ENCODE assay signal across 10 cellular contexts in genomic region chr2:64866797-64867196, GRCh38.
A peak's percentile ranks its signal among the peaks of the same experiment; 100 is the strongest.
DNase-seq lines count a peak whose midpoint lies in the region; ATAC-seq and TF ChIP-seq lines count a peak whose summit lies in the region.
"Had no signal": no experiment of that assay in that cellular context is flagged by ENCODE, and none has a peak within 500 bp of the region (broad histone marks: within the 10 kb centered on the region; RNA-seq: fewer than 3 reads in every experiment).

No MANE protein-coding gene starts in this region.

- H3K4me3 ChIP-seq in AG04450 (ENCODE audit: low read depth, low read length) (no peak overlapping the region), breast epithelium (peak overlapping the region in 1 of 3 donors; percentile 8)
- H3K4me3 ChIP-seq: heart left ventricle had no signal

- no peak overlapping the region for H3K56ac ChIP-seq in H9 (ENCODE audit: insufficient read length, low read depth, low read length)

- no peak overlapping the region for H3K4me3 Mint-ChIP-seq in H9

- TF ChIP-seq CTCF in AG04450 (IDR thresholded peaks at IDR 0.05; ENCODE audit: low read depth, low read length) (no peak), breast epithelium (IDR thresholded peaks at IDR 0.05) (peak in 1 of 3 donors; percentile 6), H9 (conservative IDR thresholded peaks at IDR 0.05) (no peak)

- intact Hi-C loops in breast epithelium (cut with DNase I; ENCODE audit: low total_unique reads), result loop anchor here (5.0 to 10.0 kb wide), 3 partner anchors 214 to 532 kb away; partner anchors contain the start of gene SERTAD2

- H4K8ac ChIP-seq in H9 (replicated peaks; ENCODE audit: insufficient read length, low read depth, low read length), result no peak overlapping the region

- no peak overlapping the region for H2BK120ac ChIP-seq in H9 (ENCODE audit: low read depth, low read length, poor library complexity, severe bottlenecking)

- no peaks in the 10 kb centered on the region for H3K79me1 ChIP-seq in H9 (ENCODE audit: insufficient read depth, low read depth, low read length, poor library complexity, severe bottlenecking)

- POLR2A ChIA-PET in AG04450 (lab: Yijun Ruan, JAX), result interaction anchor here (0.6 to 1.8 kb wide), 9 partner anchors 99 to 327 kb away, joined by 3 to 14 read pairs (median 4); partner anchors contain the start of gene SERTAD2

- no peaks in the 10 kb centered on the region for H3K36me3 Mint-ChIP-seq in H9 (ENCODE audit: insufficient read depth in 1 of 3, low read depth in 3 of 3)

- H2BK20ac ChIP-seq in H9 (ENCODE audit: low read depth, low read length, poor library complexity, severe bottlenecking), result no peak overlapping the region

- H3K79me2 ChIP-seq in H9 (ENCODE audit: insufficient read depth, low read length), result no peaks in the 10 kb centered on the region

- H3K4me1 Mint-ChIP-seq in H9, result peaks cover 9 to 22% of the 10 kb centered on the region in 2 experiments

- ATAC-seq in GM21717 (IDR thresholded peaks at IDR 0.05; ENCODE audit: unreplicated experiment), result no peak
- ATAC-seq in HG03521 (IDR thresholded peaks at IDR 0.05; ENCODE audit: unreplicated experiment), result no peak
- ATAC-seq: heart left ventricle had no signal

- CTCF ChIA-PET in AG04450 (lab: Charles Lee), result interaction anchor here (0.6 to 4.5 kb wide), 13 partner anchors 8 to 707 kb away, joined by 3 to 44 read pairs (median 5); partner anchors contain the start of gene SERTAD2

- H3K36me3 ChIP-seq in breast epithelium, result no peaks in the 10 kb centered on the region
- H3K36me3 ChIP-seq: heart left ventricle had no signal

- H3K4me1 ChIP-seq in breast epithelium, result peaks cover 0 to 8% of the 10 kb centered on the region in 2 donors
- 0 out of 2 replicates have a peak, but pooled peaks cover 2% of the 10 kb centered on the region for H3K4me1 ChIP-seq in H9 (ENCODE audit: insufficient read depth, low read length)

- H3K27me3 Mint-ChIP-seq in H9 (ENCODE audit: low read depth), result peaks cover 37% of the 10 kb centered on the region

- no peak overlapping the region for H3K9ac ChIP-seq in H9 (ENCODE audit: extremely low read depth, insufficient read length, low read length)

- H4K5ac ChIP-seq in H9 (ENCODE audit: insufficient read length, low read depth, low read length), result no peak overlapping the region

- H4K91ac ChIP-seq in H9 (ENCODE audit: insufficient read length, low read depth, low read length), result no peak overlapping the region

- peaks cover 5% of the 10 kb centered on the region for H3K23me2 ChIP-seq in H9 (ENCODE audit: insufficient read length, low read depth, low read length, poor library complexity, severe bottlenecking)

- no peak overlapping the region for H3T11ph ChIP-seq in H9 (ENCODE audit: low read length)

- H3K23ac ChIP-seq in H9 (ENCODE audit: insufficient read length, low read depth, low read length), result no peak overlapping the region

- H3K4ac ChIP-seq in H9 (ENCODE audit: low read depth, low read length), result no peak overlapping the region

- H3K4me2 ChIP-seq in H9 (ENCODE audit: insufficient read depth, insufficient read length, low read length), result no peak overlapping the region

- no peak overlapping the region; a peak in 1 of 7 replicates for H3K27ac Mint-ChIP-seq in H9

- DNase-seq in AG04450 (ENCODE audit: low read depth, low spot score) (peak; percentile 94), HS-5 (ENCODE audit: low read depth) (peak; percentile 92), breast epithelium (ENCODE audit: low spot score in 2 of 2) (peak in 1 of 2 donors; percentile 68), mucosa of gallbladder (ENCODE audit: low spot score) (peak; percentile 55), DMS153 treated with DMSO at 0.1 percent for 48 hours (lab: John Stamatoyannopoulos, UW; ENCODE audit: unreplicated experiment) (no peak), H9 (no peak)
- DNase-seq: NCI-H1105 treated with DMSO at 0.1 percent for 48 hours had no signal

- H3K9me3 ChIP-seq in AG04450 (ENCODE audit: control insufficient read depth, insufficient read depth, low read length) (peaks cover 9% of the 10 kb centered on the region), breast epithelium (no peaks in the 10 kb centered on the region), H9 (ENCODE audit: control insufficient read depth, low read depth, low read length) (no peaks in the 10 kb centered on the region)

- H3K27ac ChIP-seq in AG04450 (ENCODE audit: low read depth, low read length), result no peak overlapping the region
- H3K27ac ChIP-seq in breast epithelium, result peak overlapping the region; percentile 45 to 58
- H3K27ac ChIP-seq in H9 (ENCODE audit: insufficient read length, low read depth, low read length), result no peak overlapping the region
- H3K27ac ChIP-seq: heart left ventricle had no signal

- no peak for TF ChIP-seq POLR2A in breast epithelium (IDR thresholded peaks at IDR 0.05)

- H2BK15ac ChIP-seq in H9 (ENCODE audit: low read depth, low read length), result no peak overlapping the region

- no peak overlapping the region for H2AK5ac ChIP-seq in H9 (ENCODE audit: insufficient read length, low read length)

- H2AFZ ChIP-seq in H9 (ENCODE audit: low read length), result no peak overlapping the region

- no peak overlapping the region for H3K18ac ChIP-seq in H9 (ENCODE audit: insufficient read length, low read depth, low read length)

- H2BK5ac ChIP-seq in H9 (ENCODE audit: insufficient read length, low read length), result no peak overlapping the region

- WGBS in H9 (ENCODE audit: extremely low coverage, insufficient read length, low lambda C conversion rate), result no CpG with 5 or more reads among the region's 8 CpGs

- H3K14ac ChIP-seq in H9 (ENCODE audit: insufficient read depth, low read length), result no peak overlapping the region

- H3K27me3 ChIP-seq in AG04450 (ENCODE audit: control insufficient read depth, insufficient read depth, low read length) (peaks cover 50% of the 10 kb centered on the region), breast epithelium (no peaks in the 10 kb centered on the region), H9 (ENCODE audit: insufficient read depth, low read length) (no peaks in the 10 kb centered on the region; the same call in 1 of the 2 replicates)
- H3K27me3 ChIP-seq: heart left ventricle had no signal

- no peaks in the 10 kb centered on the region for H3K9me3 Mint-ChIP-seq in H9

- no peak overlapping the region for H2BK12ac ChIP-seq in H9 (ENCODE audit: insufficient read length, low read depth, low read length)

- H4K20me1 ChIP-seq in H9 (ENCODE audit: control insufficient read depth, insufficient read depth, insufficient read length), result peaks cover 3% of the 10 kb centered on the region

Comparison
In these comparisons a context has a peak if more than half of its experiments do, and no peak if none do; other contexts are left out.
1. DNase-seq: peak in AG04450 (single experiment), HS-5 (single experiment) and mucosa of gallbladder (single experiment); none in DMS153 treated with DMSO at 0.1 percent for 48 hours (single experiment) and H9 (single experiment).
2. H3K27ac ChIP-seq: peak in breast epithelium (2 of 2); none in AG04450 (single experiment) and H9 (single experiment).